ENCODE assay signal across 23 cellular contexts in the genomic region with DNA sequence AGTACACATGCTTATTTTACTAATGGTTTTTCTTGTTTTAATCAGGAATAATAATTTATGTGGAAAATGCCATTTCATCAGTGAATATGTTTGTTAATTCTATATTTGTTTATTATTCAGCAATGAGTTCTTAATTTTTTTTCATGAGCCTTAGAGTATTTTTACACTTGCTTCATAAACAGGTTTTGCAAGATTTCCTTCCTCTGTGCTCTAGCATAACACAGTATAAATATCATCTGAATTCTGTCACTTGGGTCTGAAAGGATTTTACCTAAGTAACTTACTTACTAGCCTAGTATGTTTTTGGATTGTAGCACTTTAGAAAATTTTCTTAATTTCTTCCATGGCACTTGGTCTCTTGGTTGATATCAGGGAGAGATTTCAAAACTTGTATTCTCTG. TPM values are rescaled to one million over a fixed set of nuclear protein-coding genes. Genes with fewer than 3 reads are reported as not detected.
DNase-seq lines count a peak whose midpoint lies in the region; ATAC-seq, FAIRE-seq and TF ChIP-seq lines count a peak whose summit lies in the region.
"Had no signal": no experiment of that assay in that cellular context is flagged by ENCODE, and none has a peak within 500 bp of the region (broad histone marks: within the 10 kb centered on the region; RNA-seq: fewer than 3 reads in every experiment).

No MANE protein-coding gene starts in this region.

- no peak overlapping the region for H3K4me3 ChIP-seq in OCI-LY7 (ENCODE audit: low read depth, low read length, poor library complexity, severe bottlenecking)
- H3K4me3 ChIP-seq: BLaER1 treated with 17β-estradiol and CSF1 and Interleukin-3, amounts not matched to agents 10 nM and 100 nM; cardiac muscle cell; hepatocyte; lower lobe of right lung; uterus had no signal

- H3K4me1 Mint-ChIP-seq in activated CD4-positive, alpha-beta T cell treated with anti-CD3 and anti-CD28 coated beads, Interleukin-2, amount 10 ng/mL, durations not matched to agents 7 days and 5 days = peaks cover 13% of the 10 kb centered on the region
- H3K4me1 Mint-ChIP-seq in activated naive CD8-positive, alpha-beta T cell (ENCODE audit: low read depth) = peaks cover 32% of the 10 kb centered on the region
- H3K4me1 Mint-ChIP-seq in naive thymus-derived CD8-positive, alpha-beta T cell = peaks cover 11 to 45% (median 24%) of the 10 kb centered on the region in 4 donors
- H3K4me1 Mint-ChIP-seq in Calu3 (ENCODE audit: low read depth, unreplicated experiment) = no peaks in the 10 kb centered on the region

- no peak for DNase-seq in activated CD4-positive, alpha-beta T cell treated with anti-CD3 and anti-CD28 coated beads, Interleukin-2, amount 10 ng/mL, durations not matched to agents 7 days and 5 days
- no peak for DNase-seq in activated CD4-positive, alpha-beta T cell treated with anti-CD3 and anti-CD28 coated beads, Interleukin-2, amount 50 U/mL, for 1 hour
- no peak for DNase-seq in H54 (ENCODE audit: insufficient read length, low spot score)
- DNase-seq in naive thymus-derived CD8-positive, alpha-beta T cell = no peak
- no peak for DNase-seq in NK-92 treated with Interleukin-12 subunit alpha and Interleukin-12 subunit beta, amount 100 ng/mL, for 24 hours (lab: John Stamatoyannopoulos, UW)
- no peak for DNase-seq in OCI-LY7 (ENCODE audit: low spot score)
- no peak for DNase-seq in Calu3
- DNase-seq: activated CD4-positive, alpha-beta T cell treated with anti-CD3 and anti-CD28 coated beads, Interleukin-2, amount 50 U/mL, for 4 hours; activated T-cell treated with anti-CD3 and anti-CD28 coated beads, Interleukin-2, amount 50 U/mL, for 48 hours; amniotic stem cell; DMS 273 treated with DMSO at 0.1 percent for 48 hours; foreskin keratinocyte; HFFc6; lower lobe of right lung; NCI-H1092 treated with DMSO at 0.1 percent for 48 hours; NCI-H2029; substantia nigra; uterus had no signal

- no peak overlapping the region for H2AFZ ChIP-seq in OCI-LY7 (ENCODE audit: low read length)
- H2AFZ ChIP-seq: hepatocyte had no signal

- peaks cover 19% of the 10 kb centered on the region for H3K36me3 Mint-ChIP-seq in activated CD4-positive, alpha-beta T cell treated with anti-CD3 and anti-CD28 coated beads, Interleukin-2, amount 10 ng/mL, durations not matched to agents 7 days and 5 days (ENCODE audit: low read depth)
- peaks cover 6% of the 10 kb centered on the region for H3K36me3 Mint-ChIP-seq in activated naive CD8-positive, alpha-beta T cell
- H3K36me3 Mint-ChIP-seq in naive thymus-derived CD8-positive, alpha-beta T cell = peaks cover 0 to 12% (median 10%) of the 10 kb centered on the region in 3 donors
- no peaks in the 10 kb centered on the region for H3K36me3 Mint-ChIP-seq in Calu3 (ENCODE audit: insufficient read depth, unreplicated experiment)

- no peaks in the 10 kb centered on the region for H3K9me3 ChIP-seq in OCI-LY7 (ENCODE audit: low read length)
- H3K9me3 ChIP-seq: lower lobe of right lung, uterus had no signal

- peaks cover 19% of the 10 kb centered on the region; the same call in 1 of the 2 replicates for H3K79me2 ChIP-seq in OCI-LY7 (ENCODE audit: insufficient read depth, low read depth, low read length)
- H3K79me2 ChIP-seq: hepatocyte had no signal

- CTCF ChIA-PET in activated CD4-positive, alpha-beta T cell treated with anti-CD3 and anti-CD28 coated beads, Interleukin-2, amount 10 ng/mL, durations not matched to agents 7 days and 5 days (lab: Charles Lee) = no interaction called here
- CTCF ChIA-PET in OCI-LY7 (lab: Charles Lee; ENCODE audit: unreplicated experiment) (no interaction called here), Calu3 (lab: Charles Lee) (no interaction called here)

- ATAC-seq in naive thymus-derived CD8-positive, alpha-beta T cell = no peak
- ATAC-seq: foreskin keratinocyte had no signal

- no peak overlapping the region for H3K4me3 Mint-ChIP-seq in activated CD4-positive, alpha-beta T cell treated with anti-CD3 and anti-CD28 coated beads, Interleukin-2, amount 10 ng/mL, durations not matched to agents 7 days and 5 days
- peak overlapping the region; percentile 43 for H3K4me3 Mint-ChIP-seq in activated naive CD8-positive, alpha-beta T cell
- H3K4me3 Mint-ChIP-seq in naive thymus-derived CD8-positive, alpha-beta T cell = peak overlapping the region; percentile 21 to 79 (median 64)
- H3K4me3 Mint-ChIP-seq in Calu3 (ENCODE audit: low read depth, unreplicated experiment) = no peak overlapping the region
- H3K4me3 Mint-ChIP-seq: HFFc6 had no signal

- H3K9me2 ChIP-seq in OCI-LY7 (ENCODE audit: insufficient read depth, low read length) = no peaks in the 10 kb centered on the region

- POLR2A ChIA-PET in activated CD4-positive, alpha-beta T cell treated with anti-CD3 and anti-CD28 coated beads, Interleukin-2, amount 10 ng/mL, durations not matched to agents 7 days and 5 days (lab: Charles Lee) = no interaction called here
- POLR2A ChIA-PET in naive thymus-derived CD8-positive, alpha-beta T cell (lab: Charles Lee) = no interaction called here
- POLR2A ChIA-PET in OCI-LY7 (lab: Charles Lee) = no interaction called here

- H4K20me1 ChIP-seq in OCI-LY7 (ENCODE audit: insufficient read depth, low read length) = no peaks in the 10 kb centered on the region
- H4K20me1 ChIP-seq: BLaER1 treated with 17β-estradiol and CSF1 and Interleukin-3, amounts not matched to agents 10 nM and 100 nM had no signal

- TF ChIP-seq POLR2A in H54 (IDR thresholded peaks at IDR 0.05; ENCODE audit: low read depth, low read length) = no peak

- peaks cover 60% of the 10 kb centered on the region for H3K36me3 ChIP-seq in OCI-LY7 (ENCODE audit: insufficient read depth, low read length)
- H3K36me3 ChIP-seq: cardiac muscle cell, lower lobe of right lung, uterus had no signal

- H3K27me3 Mint-ChIP-seq in activated CD4-positive, alpha-beta T cell treated with anti-CD3 and anti-CD28 coated beads, Interleukin-2, amount 10 ng/mL, durations not matched to agents 7 days and 5 days = no peaks in the 10 kb centered on the region
- H3K27me3 Mint-ChIP-seq in activated naive CD8-positive, alpha-beta T cell = no peaks in the 10 kb centered on the region
- H3K27me3 Mint-ChIP-seq in naive thymus-derived CD8-positive, alpha-beta T cell = no peaks in the 10 kb centered on the region
- H3K27me3 Mint-ChIP-seq in Calu3 (ENCODE audit: unreplicated experiment) = no peaks in the 10 kb centered on the region

- intact Hi-C loops in OCI-LY7 (cut with micrococcal nuclease; ENCODE audit: unreplicated experiment) (no loop called here), Calu3 (cut with micrococcal nuclease; ENCODE audit: unreplicated experiment) (no loop called here)

- no peak overlapping the region for H3K4me2 ChIP-seq in OCI-LY7 (ENCODE audit: low read length)
- H3K4me2 ChIP-seq: hepatocyte had no signal

- no peaks in the 10 kb centered on the region for H3K4me1 ChIP-seq in OCI-LY7 (ENCODE audit: insufficient read depth, low read length, poor library complexity, severe bottlenecking)
- H3K4me1 ChIP-seq: foreskin keratinocyte, uterus had no signal

- no peak overlapping the region for H3K27ac ChIP-seq in OCI-LY7 (ENCODE audit: low read depth, low read length, poor library complexity, severe bottlenecking)
- H3K27ac ChIP-seq: BLaER1 treated with 17β-estradiol and CSF1 and Interleukin-3, amounts not matched to agents 10 nM and 100 nM; cardiac muscle cell; foreskin keratinocyte; hepatocyte; lower lobe of right lung; uterus had no signal

- TF ChIP-seq CTCF in OCI-LY7 (conservative IDR thresholded peaks at IDR 0.05; ENCODE audit: low read length) (no peak), Calu3 (IDR thresholded peaks at IDR 0.05; ENCODE audit: unreplicated experiment) (no peak)

- peak overlapping the region; percentile 31 for H3K27ac Mint-ChIP-seq in activated CD4-positive, alpha-beta T cell treated with anti-CD3 and anti-CD28 coated beads, Interleukin-2, amount 10 ng/mL, durations not matched to agents 7 days and 5 days
- H3K27ac Mint-ChIP-seq in activated naive CD8-positive, alpha-beta T cell = peak overlapping the region; percentile 74
- peak overlapping the region; percentile 68 to 94 (median 86) for H3K27ac Mint-ChIP-seq in naive thymus-derived CD8-positive, alpha-beta T cell
- H3K27ac Mint-ChIP-seq in Calu3 (ENCODE audit: unreplicated experiment) = no peak overlapping the region
- H3K27ac Mint-ChIP-seq: HFFc6 had no signal

- no TSS peak for BruUV-seq in OCI-LY7 (replicated peaks; lab: Mats Ljungman, UMichigan)
- no TSS peak for BruUV-seq in Calu3 (replicated peaks; lab: Mats Ljungman, UMichigan)

- no peaks in the 10 kb centered on the region for H3K9me3 Mint-ChIP-seq in activated CD4-positive, alpha-beta T cell treated with anti-CD3 and anti-CD28 coated beads, Interleukin-2, amount 10 ng/mL, durations not matched to agents 7 days and 5 days
- no peaks in the 10 kb centered on the region for H3K9me3 Mint-ChIP-seq in activated naive CD8-positive, alpha-beta T cell (ENCODE audit: low read depth)
- H3K9me3 Mint-ChIP-seq in naive thymus-derived CD8-positive, alpha-beta T cell = peaks cover 0 to 1% (median 0%) of the 10 kb centered on the region in 9 donors
- no peaks in the 10 kb centered on the region for H3K9me3 Mint-ChIP-seq in Calu3 (ENCODE audit: low read depth, unreplicated experiment)
- H3K9me3 Mint-ChIP-seq: HFFc6 had no signal

- peak; percentile 41 for FAIRE-seq in H54 (lab: Jason Lieb, UNC)
- FAIRE-seq: islet of Langerhans had no signal

RNA-seq across cellular contexts. Expression of a gene that starts 45.8 kb away (rescaled TPM):
- total RNA-seq in activated CD4-positive, alpha-beta T cell treated with anti-CD3 and anti-CD28 coated beads, Interleukin-2, amount 10 ng/mL, durations not matched to agents 7 days and 5 days = 10 to 100 TPM; 27.9 to 29.6 TPM
- 10 to 100 TPM; 31.5 to 33.2 TPM for total RNA-seq in naive thymus-derived CD8-positive, alpha-beta T cell
- 10 to 100 TPM in 2 of 3 donors, 1 to 10 TPM in 1; 9.0 to 30.8 (median 14.7) TPM for polyA plus RNA-seq in naive thymus-derived CD8-positive, alpha-beta T cell
- total RNA-seq in OCI-LY7 (2014; rRNA removed; shearing (Covaris generic)) = 18.5 and 21.3 TPM in 2 replicates
- 85.6 and 108 TPM in 2 replicates for total RNA-seq in OCI-LY7 (2022)
- 10.1 and 12.9 TPM in 2 replicates for total RNA-seq in Calu3 (2022)

Comparison
In these comparisons a context has a peak if more than half of its experiments do, and no peak if none do; other contexts are left out.
1. H3K4me3 Mint-ChIP-seq: peak in activated naive CD8-positive, alpha-beta T cell (single experiment) and naive thymus-derived CD8-positive, alpha-beta T cell (10 of 10); none in activated CD4-positive, alpha-beta T cell treated with anti-CD3 and anti-CD28 coated beads, Interleukin-2, amount 10 ng/mL, durations not matched to agents 7 days and 5 days (single experiment) and Calu3 (single experiment).